Comparison of ENCODE assay signal across 8 cellular contexts in genomic region chr6:26123675-26124549, GRCh38. TPM values are rescaled to one million over a fixed set of nuclear protein-coding genes. Genes with fewer than 3 reads are reported as not detected.
A peak's percentile ranks its signal among the peaks of the same experiment; 100 is the strongest.
DNase-seq lines count a peak whose midpoint lies in the region; TF ChIP-seq lines count a peak whose summit lies in the region.

No MANE protein-coding gene starts in this region.

- H3K27ac ChIP-seq in stomach: peak overlapping the region; percentile 97 to 100 (median 99)

- peaks cover 30% of the 10 kb centered on the region for H3K4me1 ChIP-seq in HAP-1
- peaks cover 16 to 50% (median 28%) of the 10 kb centered on the region in 4 donors for H3K4me1 ChIP-seq in stomach

- H3K9me3 ChIP-seq in HAP-1: no peaks in the 10 kb centered on the region
- no peaks in the 10 kb centered on the region for H3K9me3 ChIP-seq in MG63
- H3K9me3 ChIP-seq in stomach: no peaks in the 10 kb centered on the region

- peak in 2 of 4 donors; percentile 100 for TF ChIP-seq POLR2A in stomach (IDR thresholded peaks at IDR 0.05)

- WGBS in stomach, 5 donors: 0 to 1% (median 0%) methylated on average over 43 to 54 of the region's 54 CpGs

- no peaks in the 10 kb centered on the region for H3K27me3 Mint-ChIP-seq in nephron (ENCODE audit: low read depth)

- no peak for TF ChIP-seq EP300 in stomach (IDR thresholded peaks at IDR 0.05)

- no peaks in the 10 kb centered on the region for H3K27me3 ChIP-seq in HAP-1 (ENCODE audit: low read depth)
- no peaks in the 10 kb centered on the region for H3K27me3 ChIP-seq in MG63
- no peaks in the 10 kb centered on the region for H3K27me3 ChIP-seq in stomach

- peaks cover 33% of the 10 kb centered on the region for H3K4me1 Mint-ChIP-seq in nephron

- H3K4me3 ChIP-seq in HAP-1 (peak overlapping the region; percentile 82), MG63 (peak overlapping the region; percentile 69), stomach (peak overlapping the region; percentile 61 to 80 (median 69))

- H3K9me3 Mint-ChIP-seq in nephron: no peaks in the 10 kb centered on the region

- H3K4me3 Mint-ChIP-seq in nephron: peak overlapping the region; percentile 94 to 96 (median 95)

- peaks cover 16% of the 10 kb centered on the region for H3K36me3 Mint-ChIP-seq in nephron (ENCODE audit: low read depth)

- in situ Hi-C loops in G401 (cut with HindIII; ENCODE audit: low sequenced_read_pairs): no loop called here
- in situ Hi-C loops in HAP-1 (cut with MboI; ENCODE audit: low sequenced_read_pairs): loop anchor here (5.0 kb wide), 1 partner anchor 73 kb away; a partner anchor contains a TSS

- TF ChIP-seq CTCF in nephron (IDR thresholded peaks at IDR 0.05; ENCODE audit: unreplicated experiment in 3 of 3): no peak
- TF ChIP-seq CTCF in stomach (IDR thresholded peaks at IDR 0.05): no peak

- peak overlapping the region; percentile 97 to 99 (median 99) for H3K27ac Mint-ChIP-seq in nephron

- DNase-seq in G401 (ENCODE audit: low spot score) (peak; percentile 99), HAP-1 (ENCODE audit: low spot score in 2 of 2) (peak; percentile 87 to 98), MG63 (peak; percentile 82), SHP77 (lab: John Stamatoyannopoulos, UW) (peak; percentile 96 to 98), activated gamma-delta T cell treated with Interleukin-2 at 50 U/mL for 16 hours (peak; percentile 74), fibroblast of the conjunctiva (ENCODE audit: low read depth) (peak; percentile 100), stomach (peak; percentile 81)

- intact Hi-C loops in stomach (cut with DNase I; ENCODE audit: low total_unique reads): no loop called here

- H3K36me3 ChIP-seq in HAP-1 (replicated peaks) (peaks cover 24% of the 10 kb centered on the region), MG63 (peaks cover 6% of the 10 kb centered on the region; the same call in 1 of the 2 replicates), stomach (peaks cover 0 to 13% (median 6%) of the 10 kb centered on the region in 4 donors)

RNA-seq across cellular contexts. Expression of gene HFE, which starts 36.7 kb away (rescaled TPM):
- total RNA-seq in G401 (2014; rRNA removed; shearing (Covaris generic)): 2.3 and 8.0 TPM in 2 replicates
- total RNA-seq in MG63 (2014; rRNA removed; shearing (Covaris generic); ENCODE audit: low replicate concordance): 7.7 and 9.1 TPM in 2 replicates
- 1 to 10 TPM; 3.5 to 8.2 (median 4.5) TPM for total RNA-seq in stomach
- polyA plus RNA-seq in stomach: 1 to 10 TPM; 1.5 to 3.7 (median 3.5) TPM

Comparison
In these comparisons a context has a peak if more than half of its experiments do, and no peak if none do; other contexts are left out.
1. Peak in every context shown above with its lines: DNase-seq, H3K4me3 ChIP-seq and H3K27ac ChIP-seq.